Comparison of ENCODE assay signal across 24 cellular contexts in genomic region chr11:120054016-120054752, GRCh38.
DNase-seq lines count a peak whose midpoint lies in the region; ATAC-seq and TF ChIP-seq lines count a peak whose summit lies in the region.
"Had no signal": no experiment of that assay in that cellular context is flagged by ENCODE, and none has a peak within 500 bp of the region (broad histone marks: within the 10 kb centered on the region; RNA-seq: fewer than 3 reads in every experiment).

No MANE protein-coding gene starts in this region.

- H3K27me3 Mint-ChIP-seq in endodermal cell (ENCODE audit: insufficient read depth), result peaks cover 6% of the 10 kb centered on the region

- no peak overlapping the region for H2BK120ac ChIP-seq in neuronal stem cell (ENCODE audit: low read depth, low read length)

- H3K9ac ChIP-seq in endodermal cell (ENCODE audit: extremely low read depth, low read length, poor library complexity, severe bottlenecking), result no peak overlapping the region
- H3K9ac ChIP-seq in neuronal stem cell (ENCODE audit: low read depth, low read length, poor library complexity), result no peak overlapping the region
- H3K9ac ChIP-seq: KMS-11 had no signal

- peaks cover 2% of the 10 kb centered on the region for H3K36me3 Mint-ChIP-seq in endodermal cell (ENCODE audit: low read depth)

- WGBS in endodermal cell (ENCODE audit: insufficient coverage in 1 of 2, insufficient read length in 1 of 2), 2 experiments, result 89 to 92% methylated on average over 3 of the region's 3 CpGs
- no CpG with 5 or more reads among the region's 3 CpGs for WGBS in neuronal stem cell (ENCODE audit: extremely low coverage in 2 of 2, insufficient read length in 2 of 2, insufficient replicate concordance in 1 of 2), 2 donors

- H3K4me1 Mint-ChIP-seq in endodermal cell, result peaks cover 26% of the 10 kb centered on the region

- H3K27ac ChIP-seq in endodermal cell (ENCODE audit: low read depth, low read length) (no peak overlapping the region), neuronal stem cell (replicated peaks; ENCODE audit: low read length) (no peak overlapping the region)
- H3K27ac ChIP-seq: 22Rv1, KMS-11, Peyer's patch had no signal

- H4K8ac ChIP-seq in neuronal stem cell (ENCODE audit: low read depth, low read length), result no peak overlapping the region

- peak overlapping the region; percentile 5 for H3K18ac ChIP-seq in neuronal stem cell (ENCODE audit: low read length)

- H3K9me3 ChIP-seq in endodermal cell (ENCODE audit: control insufficient read depth, low read length) (no peaks in the 10 kb centered on the region), neuronal stem cell (replicated peaks in 1 of 2; ENCODE audit: control insufficient read depth in 2 of 2, insufficient read depth in 1 of 2, low read depth in 1 of 2, low read length in 2 of 2) (peaks cover 0 to 4% of the 10 kb centered on the region in 2 donors)
- H3K9me3 ChIP-seq: Peyer's patch had no signal

- no peak overlapping the region for H4K91ac ChIP-seq in neuronal stem cell (ENCODE audit: low read depth, low read length, poor library complexity)

- H3K27ac Mint-ChIP-seq in endodermal cell, result no peak overlapping the region

- no peak overlapping the region for H3K4ac ChIP-seq in neuronal stem cell (ENCODE audit: low read length)

- H3K4me3 ChIP-seq in endodermal cell (ENCODE audit: low read length), result no peak overlapping the region
- no peak overlapping the region for H3K4me3 ChIP-seq in neuronal stem cell (ENCODE audit: low read length in 2 of 2)
- H3K4me3 ChIP-seq: Peyer's patch had no signal

- H3K23ac ChIP-seq in neuronal stem cell (ENCODE audit: low read depth, low read length, poor library complexity), result no peak overlapping the region

- no peak overlapping the region for H3K4me2 ChIP-seq in neuronal stem cell (ENCODE audit: insufficient read depth, low read length, poor library complexity, severe bottlenecking)
- H3K4me2 ChIP-seq: KMS-11 had no signal

- no peaks in the 10 kb centered on the region for H3K79me1 ChIP-seq in neuronal stem cell (ENCODE audit: low read depth, low read length)

- no peak overlapping the region for H3K4me3 Mint-ChIP-seq in endodermal cell

- no peak overlapping the region for H3K14ac ChIP-seq in neuronal stem cell (ENCODE audit: low read length)

- DNase-seq in activated CD8-positive, alpha-beta memory T cell treated with anti-CD3 and anti-CD28 coated beads for 24 hours, result peak; percentile 11
- DNase-seq in activated CD8-positive, alpha-beta memory T cell treated with anti-CD3 and anti-CD28 coated beads, Interleukin-2, amount 50 U/mL, for 4 hours, result no peak
- DNase-seq in endodermal cell (peak; percentile 28), neuronal stem cell (ENCODE audit: low spot score) (no peak), ureter (ENCODE audit: low spot score) (peak; percentile 13), NCI-H2227 treated with DMSO at 0.1 percent for 48 hours (lab: John Stamatoyannopoulos, UW) (no peak), NCI-H748 (lab: John Stamatoyannopoulos, UW; ENCODE audit: unreplicated experiment) (no peak)
- DNase-seq: ACHN; C1 segment of cervical spinal cord; DMS53; GDM1; IMR-90; NCI-H1105; NCI-H146; NCI-H2029; NCI-H226; NCI-H510A treated with DMSO at 0.1 percent for 48 hours; NCI-H774; NK-92 treated with Interleukin-12 subunit alpha and Interleukin-12 subunit beta, amount 100 ng/mL, for 24 hours had no signal

- ATAC-seq in GM18907 (IDR thresholded peaks at IDR 0.05; ENCODE audit: unreplicated experiment), result no peak
- ATAC-seq: Right ventricle myocardium inferior had no signal

- H3K36me3 ChIP-seq in endodermal cell (ENCODE audit: control insufficient read depth, insufficient read depth, low read length), result no peaks in the 10 kb centered on the region
- H3K36me3 ChIP-seq in neuronal stem cell (replicated peaks in 1 of 2; ENCODE audit: control insufficient read depth in 2 of 2, insufficient read depth in 2 of 2, low read length in 2 of 2), result peaks cover 0 to 2% of the 10 kb centered on the region in 2 donors
- H3K36me3 ChIP-seq: Peyer's patch had no signal

- no peak overlapping the region for H2BK5ac ChIP-seq in neuronal stem cell (ENCODE audit: low read length)

- no peaks in the 10 kb centered on the region for H3K27me3 ChIP-seq in endodermal cell (ENCODE audit: control insufficient read depth, insufficient read depth, low read length, poor library complexity, severe bottlenecking)
- peaks cover 0 to 7% (median 0%) of the 10 kb centered on the region in 3 experiments for H3K27me3 ChIP-seq in neuronal stem cell (ENCODE audit: control insufficient read depth in 3 of 3, insufficient read depth in 3 of 3, low read depth in 1 of 3, low read length in 3 of 3)
- H3K27me3 ChIP-seq: Peyer's patch had no signal

- peaks cover 7% of the 10 kb centered on the region for H3K4me1 ChIP-seq in endodermal cell (ENCODE audit: control insufficient read depth, insufficient read depth, low read length)
- H3K4me1 ChIP-seq in neuronal stem cell (ENCODE audit: control insufficient read depth in 2 of 2, insufficient read depth in 1 of 2, low read depth in 1 of 2, low read length in 2 of 2), result peaks cover 11 to 30% of the 10 kb centered on the region in 2 donors
- H3K4me1 ChIP-seq: Peyer's patch had no signal

- H3K9me3 Mint-ChIP-seq in endodermal cell, result peaks cover 7% of the 10 kb centered on the region

- peak overlapping the region; percentile 1 for H2AK5ac ChIP-seq in neuronal stem cell (ENCODE audit: low read depth, low read length)

- H2BK12ac ChIP-seq in neuronal stem cell (ENCODE audit: low read length), result no peak overlapping the region

- H2AFZ ChIP-seq in neuronal stem cell (ENCODE audit: low read length), result no peak overlapping the region

- TF ChIP-seq CTCF in endodermal cell (conservative IDR thresholded peaks at IDR 0.05), result no peak

- H2BK15ac ChIP-seq in neuronal stem cell (ENCODE audit: low read length), result no peak overlapping the region

Comparison
In these comparisons a context has a peak if more than half of its experiments do, and no peak if none do; other contexts are left out.
1. DNase-seq: peak in activated CD8-positive, alpha-beta memory T cell treated with anti-CD3 and anti-CD28 coated beads for 24 hours (single experiment), endodermal cell (single experiment) and ureter (single experiment); none in activated CD8-positive, alpha-beta memory T cell treated with anti-CD3 and anti-CD28 coated beads, Interleukin-2, amount 50 U/mL, for 4 hours (single experiment), neuronal stem cell (single experiment), NCI-H2227 treated with DMSO at 0.1 percent for 48 hours (single experiment) and NCI-H748 (single experiment).